8 cellular contexts compared by ENCODE assay signal in the genomic region with DNA sequence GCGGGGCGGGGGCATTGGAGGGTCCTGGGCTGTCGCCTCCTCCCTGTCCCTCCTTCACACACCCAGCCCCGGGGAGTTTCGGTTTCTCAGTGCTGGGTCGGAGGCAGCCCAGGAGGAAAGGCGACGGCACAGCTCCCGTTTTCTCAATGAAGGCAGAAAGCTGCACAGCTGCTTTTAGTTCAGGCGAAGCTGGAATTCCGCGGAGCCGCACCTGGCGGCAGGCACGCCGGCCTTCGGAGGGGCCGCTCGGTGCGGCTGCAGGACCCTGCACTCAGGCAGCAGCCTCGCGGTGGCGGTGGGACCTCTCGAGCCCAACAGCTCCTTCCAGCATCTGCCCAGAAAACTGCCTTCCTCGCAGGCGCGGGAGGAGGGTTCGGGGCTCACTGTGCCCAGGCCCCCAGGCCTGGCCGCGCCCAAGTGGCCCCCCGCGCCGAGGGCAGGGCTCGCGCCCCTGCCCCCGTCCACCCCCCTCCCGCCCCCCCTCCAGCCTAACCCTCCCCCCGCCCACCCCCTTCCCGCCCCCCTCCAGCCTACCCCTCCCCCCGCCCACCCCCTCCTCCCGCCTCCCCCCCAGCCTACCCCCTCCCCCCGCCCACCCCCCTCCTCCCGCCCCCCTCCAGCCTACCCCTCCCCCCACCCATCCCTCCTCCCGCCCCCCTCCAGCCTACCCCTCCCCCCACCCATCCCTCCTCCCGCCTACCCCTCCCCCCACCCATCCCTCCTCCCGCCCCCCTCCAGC. TPM values are rescaled to one million over a fixed set of nuclear protein-coding genes. Genes with fewer than 3 reads are reported as not detected.
A peak's percentile ranks its signal among the peaks of the same experiment; 100 is the strongest.
DNase-seq lines count a peak whose midpoint lies in the region; ATAC-seq and TF ChIP-seq lines count a peak whose summit lies in the region.

No MANE protein-coding gene starts in this region.

- H3K36me3 ChIP-seq in iPS DF 6.9 (ENCODE audit: control insufficient read depth, insufficient read depth, low read length) (no peaks in the 10 kb centered on the region), stomach (no peaks in the 10 kb centered on the region)

- no peaks in the 10 kb centered on the region for H3K9me3 ChIP-seq in iPS DF 6.9 (ENCODE audit: control insufficient read depth, insufficient read depth, low read length)
- H3K9me3 ChIP-seq in stomach: no peaks in the 10 kb centered on the region

- no peak for TF ChIP-seq POLR2A in stomach (IDR thresholded peaks at IDR 0.05)

- intact Hi-C loops in stomach (cut with DNase I; ENCODE audit: low total_unique reads): no loop called here

- H3K27me3 ChIP-seq in iPS DF 6.9 (ENCODE audit: control insufficient read depth, insufficient read depth, low read length): peaks cover 35% of the 10 kb centered on the region
- peaks cover 0 to 49% (median 27%) of the 10 kb centered on the region in 3 donors for H3K27me3 ChIP-seq in stomach

- H3K4me1 ChIP-seq in iPS DF 6.9 (ENCODE audit: control insufficient read depth, insufficient read depth, low read length): peaks cover 3% of the 10 kb centered on the region
- peaks cover 5 to 35% (median 23%) of the 10 kb centered on the region in 4 donors for H3K4me1 ChIP-seq in stomach

- peak in 1 of 7 experiments; percentile 9 for TF ChIP-seq CTCF in stomach (IDR thresholded peaks at IDR 0.05)

- WGBS in iPS DF 6.9 (ENCODE audit: insufficient coverage, insufficient read length): no CpG with 5 or more reads among the region's 46 CpGs
- 2 to 14% (median 4%) methylated on average over 19 to 36 of the region's 46 CpGs for WGBS in stomach, 5 donors

- no peak overlapping the region for H3K27ac ChIP-seq in iPS DF 6.9 (ENCODE audit: low read length)
- H3K27ac ChIP-seq in stomach: peak overlapping the region; percentile 80 to 91 (median 87)
- no peak overlapping the region for H3K27ac ChIP-seq in substantia nigra (ENCODE audit: low read depth, low read length, poor library complexity, severe bottlenecking)

- TF ChIP-seq EP300 in stomach (IDR thresholded peaks at IDR 0.05): no peak

- peak; percentile 2 for DNase-seq in NCI-H2227 (lab: John Stamatoyannopoulos, UW; ENCODE audit: unreplicated experiment)
- no peak for DNase-seq in NCI-H2227 treated with DMSO at 0.1 percent for 48 hours (lab: John Stamatoyannopoulos, UW)
- peak; percentile 17 for DNase-seq in T1000 (lab: John Stamatoyannopoulos, UW)
- DNase-seq in iPS DF 6.9 (ENCODE audit: low read depth, low spot score): no peak
- peak; percentile 73 for DNase-seq in stomach
- DNase-seq in NK-92 (lab: John Stamatoyannopoulos, UW; ENCODE audit: unreplicated experiment): no peak
- no peak for DNase-seq in substantia nigra (lab: John Stamatoyannopoulos, UW)

- peak overlapping the region; percentile 4; the same call in 1 of the 2 replicates for H3K4me3 ChIP-seq in iPS DF 6.9 (ENCODE audit: low read length)
- H3K4me3 ChIP-seq in stomach: peak overlapping the region; percentile 49 to 60 (median 54)

- no peak for ATAC-seq in GM18907 (IDR thresholded peaks at IDR 0.05; ENCODE audit: unreplicated experiment)

RNA-seq across cellular contexts. Expression of a gene that starts 4.8 kb away (rescaled TPM):
- total RNA-seq in stomach: 10 to 100 TPM in 4 of 5 donors, not detected in 1; 13.4 to 97.7 (median 38.2) TPM
- 10 to 100 TPM; 11.7 to 95.6 (median 17.4) TPM for polyA plus RNA-seq in stomach

Comparison
In these comparisons a context has a peak if more than half of its experiments do, and no peak if none do; other contexts are left out.
1. DNase-seq: peak in NCI-H2227 (single experiment), T1000 (single experiment) and stomach (single experiment); none in NCI-H2227 treated with DMSO at 0.1 percent for 48 hours (single experiment), iPS DF 6.9 (single experiment), NK-92 (single experiment) and substantia nigra (0 of 49).
2. H3K27ac ChIP-seq: peak in stomach (5 of 5); none in iPS DF 6.9 (single experiment) and substantia nigra (single experiment).